In the genomic region with DNA sequence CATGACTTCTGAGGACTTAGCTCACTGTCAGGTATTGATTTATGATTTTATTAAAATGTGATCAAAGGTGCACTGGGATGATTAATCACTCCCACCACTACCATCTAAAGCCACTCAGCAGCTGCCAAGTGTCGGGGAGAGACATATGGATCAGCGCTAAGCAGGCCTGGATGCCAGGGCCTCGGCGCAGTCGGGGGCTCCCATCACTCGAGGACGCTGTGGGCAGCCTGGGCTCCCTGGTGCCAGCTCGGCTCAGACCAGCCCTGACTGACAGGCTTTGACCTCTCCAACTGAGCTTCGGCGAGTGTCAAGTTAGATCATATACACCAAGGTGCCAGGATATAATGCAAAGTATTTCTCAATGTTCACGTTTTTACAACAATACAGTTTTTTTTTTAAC, we compare ENCODE assay signal across 24 cellular contexts.
"Had no signal": no experiment of that assay in that cellular context is flagged by ENCODE, and none has a peak within 500 bp of the region (broad histone marks: within the 10 kb centered on the region; RNA-seq: fewer than 3 reads in every experiment).

No MANE protein-coding gene starts in this region.

- DNase-seq: islet precursor cell; left ventricle myocardium inferior; midbrain; mucosa of descending colon; naive thymus-derived CD4-positive, alpha-beta T cell; nucleus accumbens; pancreas; retina; right cardiac atrium; stimulated activated CD4-positive, alpha-beta T cell treated with anti-CD3 and anti-CD28 coated beads, Interleukin-12 subunit alpha, Interleukin-12 subunit beta, amount 100 ng/mL, for 4 hours; stimulated activated CD4-positive, alpha-beta T cell treated with anti-CD3 and anti-CD28 coated beads, Interleukin-15, amount 100 ng/mL, for 24 hours; stimulated activated CD4-positive, alpha-beta T cell treated with anti-CD3 and anti-CD28 coated beads, Interleukin-2, amount 100 ng/mL, for 24 hours; stimulated activated CD4-positive, alpha-beta T cell treated with anti-CD3 and anti-CD28 coated beads, Interleukin-4, amount 100 ng/mL, for 1 hour; stimulated activated naive B cell treated with anti-CD40 and anti-IgM and Interleukin-4, amounts not matched to agents 10 μg/mL and 1 μg/mL and 100 μg/mL, for 72 hours; stimulated activated naive CD8-positive, alpha-beta T cell treated with anti-CD3 and anti-CD28 coated beads, Interleukin-15, Interleukin-2, amounts not matched to agents 100 U/mL and 50 U/mL, for 24 hours; stomach; testis; thyroid gland; transverse colon had no signal

- H3K27ac ChIP-seq: hepatocyte, left ventricle myocardium inferior, pancreas, prostate gland, skin epidermis, stomach, testis, thyroid gland, transverse colon, upper lobe of left lung had no signal

- H3K4me1 ChIP-seq: left ventricle myocardium inferior, pancreas, prostate gland, stomach, testis, thyroid gland, transverse colon, upper lobe of left lung had no signal

- H3K36me3 ChIP-seq: left ventricle myocardium inferior, pancreas, prostate gland, stomach, thyroid gland, transverse colon, upper lobe of left lung had no signal

- H3K9me3 ChIP-seq: left ventricle myocardium inferior, mucosa of descending colon, pancreas, prostate gland, stomach, testis, thyroid gland, transverse colon, upper lobe of left lung had no signal

- H3K4me3 ChIP-seq: hepatocyte, left ventricle myocardium inferior, mucosa of descending colon, pancreas, prostate gland, skin epidermis, stomach, testis, thyroid gland, transverse colon, upper lobe of left lung had no signal

- ATAC-seq: mucosa of descending colon; naive thymus-derived CD4-positive, alpha-beta T cell; pancreas; right cardiac atrium; sciatic nerve; stimulated activated naive B cell treated with anti-CD40 and anti-IgM and Interleukin-4, amounts not matched to agents 10 μg/mL and 1 μg/mL and 100 μg/mL, for 72 hours; stimulated activated naive CD8-positive, alpha-beta T cell treated with anti-CD3 and anti-CD28 coated beads, Interleukin-15, Interleukin-2, amounts not matched to agents 100 U/mL and 50 U/mL, for 24 hours had no signal

- H3K27me3 ChIP-seq: hepatocyte, pancreas, stomach, testis, thyroid gland, transverse colon, upper lobe of left lung had no signal
